9 cellular contexts compared by ENCODE assay signal in the genomic region with DNA sequence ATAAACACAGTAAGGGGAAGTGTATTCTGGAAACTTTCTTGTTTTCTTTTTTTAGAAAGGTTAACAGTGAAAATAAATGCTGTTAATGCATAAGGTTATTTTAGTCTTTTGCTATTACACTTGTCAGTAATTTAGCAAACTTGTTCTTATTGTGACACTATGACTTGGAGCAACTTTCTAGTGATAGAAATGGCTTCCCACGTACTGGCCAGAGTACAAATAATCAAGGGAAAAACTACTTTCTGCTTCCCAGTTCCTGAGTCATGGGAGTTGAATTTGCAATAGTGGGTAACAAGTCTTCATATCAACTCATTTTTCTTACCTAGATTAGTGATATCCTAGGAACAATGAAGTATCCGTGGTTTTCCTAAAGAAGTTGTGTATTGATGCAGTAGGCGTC.
"Had no signal": no experiment of that assay in that cellular context is flagged by ENCODE, and none has a peak within 500 bp of the region (broad histone marks: within the 10 kb centered on the region; RNA-seq: fewer than 3 reads in every experiment).

No MANE protein-coding gene starts in this region.

- H3K9me3 Mint-ChIP-seq: HFFc6 had no signal

- H3K9ac ChIP-seq: GM23248 had no signal

- H3K4me1 ChIP-seq: HAP-1 had no signal

- H3K4me3 Mint-ChIP-seq: HFFc6 had no signal

- H3K36me3 ChIP-seq: HAP-1 had no signal

- H2AFZ ChIP-seq: GM23248 had no signal

- ATAC-seq: HCT116, HepG2, K562 had no signal

- DNase-seq: GM23248, GOT3, H7, HFFc6 had no signal

- H3K4me3 ChIP-seq: GM23248, HAP-1, K562 had no signal

- H3K27ac Mint-ChIP-seq: HFFc6 had no signal

- H3K27ac ChIP-seq: GM23248, HL-60 had no signal

- H3K9me3 ChIP-seq: HAP-1 had no signal
